In the genomic region with DNA sequence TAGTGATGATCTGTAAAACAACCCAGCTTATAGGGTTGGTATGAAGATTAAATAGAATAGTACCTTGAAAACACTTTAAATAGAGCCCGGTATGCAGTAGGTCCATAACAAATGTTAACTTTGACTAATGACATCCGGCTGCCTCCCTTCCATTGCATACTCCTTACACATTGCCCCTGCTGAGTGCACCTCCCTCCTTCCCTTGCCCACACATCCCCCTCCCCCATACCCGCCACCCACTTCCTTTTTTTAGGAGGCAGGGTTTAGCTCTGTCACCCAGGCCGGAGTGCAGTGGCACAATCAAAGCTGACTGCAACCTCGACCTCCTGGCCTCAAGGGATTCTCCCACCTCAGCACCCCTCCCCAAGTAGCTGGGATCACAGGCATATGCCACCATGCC, we compare ENCODE assay signal across 10 cellular contexts. TPM values are rescaled to one million over a fixed set of nuclear protein-coding genes. Genes with fewer than 3 reads are reported as not detected.
DNase-seq lines count a peak whose midpoint lies in the region; FAIRE-seq and TF ChIP-seq lines count a peak whose summit lies in the region.
"Had no signal": no experiment of that assay in that cellular context is flagged by ENCODE, and none has a peak within 500 bp of the region (broad histone marks: within the 10 kb centered on the region; RNA-seq: fewer than 3 reads in every experiment).

No MANE protein-coding gene starts in this region.

- peaks cover 12% of the 10 kb centered on the region for H3K4me1 Mint-ChIP-seq in mesothelial cell of epicardium

- TF ChIP-seq CTCF in AG10803 (conservative IDR thresholded peaks at IDR 0.05; ENCODE audit: low read length) (no peak), H1 (IDR thresholded peaks at IDR 0.05; ENCODE audit: control extremely low read depth in 1 of 3, insufficient read depth in 1 of 3, low read depth in 1 of 3, low read length in 3 of 3) (no peak), brain microvascular endothelial cell (IDR thresholded peaks at IDR 0.05; ENCODE audit: low read depth, low read length, missing control alignments) (no peak), mesothelial cell of epicardium (IDR thresholded peaks at IDR 0.05; ENCODE audit: unreplicated experiment) (no peak)

- FAIRE-seq in H1 (lab: Jason Lieb, UNC): no peak
- FAIRE-seq: astrocyte had no signal

- TF ChIP-seq RAD21 in H1 (IDR thresholded peaks at IDR 0.05 in 1 of 2, conservative IDR thresholded peaks at IDR 0.05 in 1 of 2; ENCODE audit: low read depth in 2 of 2, low read length in 2 of 2): no peak

- H3K18ac ChIP-seq in H1 (ENCODE audit: extremely low read depth, low read length): no peak overlapping the region

- in situ Hi-C loops in brain microvascular endothelial cell (cut with HindIII; ENCODE audit: low pct_ligation_motif_present, low sequenced_read_pairs): no loop called here

- H3K27me3 ChIP-seq in H1 (replicated peaks in 1 of 4; ENCODE audit: control insufficient read depth in 3 of 4, extremely low read depth in 1 of 4, insufficient read depth in 3 of 4, low read length in 3 of 4) (no peaks in the 10 kb centered on the region; a peak in 1 of 7 replicates), brain microvascular endothelial cell (replicated peaks) (no peaks in the 10 kb centered on the region)

- no peak overlapping the region for H3K56ac ChIP-seq in H1 (replicated peaks; ENCODE audit: insufficient read length, low read depth, low read length)

- H3K23ac ChIP-seq in H1 (ENCODE audit: insufficient read length): no peak overlapping the region

- no peak overlapping the region for H3K4me3 Mint-ChIP-seq in mesothelial cell of epicardium

- no peak overlapping the region for H4K8ac ChIP-seq in H1 (ENCODE audit: extremely low read depth, insufficient read depth, low read length)

- no peak overlapping the region for H3K27ac ChIP-seq in H1 (ENCODE audit: low read depth, low read length)
- no peak overlapping the region for H3K27ac ChIP-seq in brain microvascular endothelial cell

- CTCF ChIA-PET in H1 (lab: Charles Lee; ENCODE audit: partially characterized antibody): interaction anchor here (0.6 to 15.0 kb wide), 12 partner anchors 8 to 348 kb away, joined by 3 to 382 read pairs (median 4); a partner anchor contains a TSS

- no peaks in the 10 kb centered on the region for H4K20me1 ChIP-seq in H1 (replicated peaks in 1 of 2; ENCODE audit: control insufficient read depth in 1 of 2, insufficient read depth in 2 of 2, low read length in 2 of 2)

- TF ChIP-seq POLR2A in H1 (IDR thresholded peaks at IDR 0.05; ENCODE audit: control extremely low read depth in 1 of 2, low read depth in 2 of 2, low read length in 2 of 2): no peak

- no peak overlapping the region for H2BK120ac ChIP-seq in H1 (replicated peaks; ENCODE audit: low read depth, low read length)

- H3K4ac ChIP-seq in H1 (replicated peaks; ENCODE audit: insufficient read length, low read depth, low read length): no peak overlapping the region

- no peaks in the 10 kb centered on the region for H3K36me3 Mint-ChIP-seq in mesothelial cell of epicardium

- H3K79me2 ChIP-seq in H1 (ENCODE audit: control insufficient read depth in 1 of 2, insufficient read depth in 2 of 2, low read length in 2 of 2): no peaks in the 10 kb centered on the region

- peak overlapping the region; percentile 29; the same call in 1 of the 2 replicates for H2BK5ac ChIP-seq in H1 (ENCODE audit: low read depth, low read length)

- H3K23me2 ChIP-seq in H1 (ENCODE audit: low read depth, low read length): no peaks in the 10 kb centered on the region

- no peak overlapping the region for H3K4me3 ChIP-seq in AG10803 (ENCODE audit: low read length)
- no peak overlapping the region for H3K4me3 ChIP-seq in H1 (ENCODE audit: extremely low read depth in 1 of 4, insufficient read depth in 2 of 4, low read depth in 3 of 4, low read length in 4 of 4)
- H3K4me3 ChIP-seq in brain microvascular endothelial cell (ENCODE audit: low read depth, low read length): no peak overlapping the region

- H2BK20ac ChIP-seq in H1 (ENCODE audit: low read length): no peak overlapping the region

- H2BK15ac ChIP-seq in H1 (ENCODE audit: low read length): no peak overlapping the region

- no peak overlapping the region for H2AFZ ChIP-seq in H1 (ENCODE audit: low read length)

- no peak overlapping the region for H3K14ac ChIP-seq in H1 (ENCODE audit: insufficient read length)

- no peaks in the 10 kb centered on the region for H3K79me1 ChIP-seq in H1 (ENCODE audit: low read depth, low read length)

- 65% methylated on average over 5 of the region's 5 CpGs; no CpG with 5 or more reads in 1 of the 2 experiments for WGBS in H1 (ENCODE audit: extremely low coverage in 1 of 2, insufficient coverage in 1 of 2, insufficient read length in 1 of 2, insufficient replicate concordance in 2 of 2, low coverage in 1 of 2, low lambda C conversion rate in 2 of 2, missing lambda C conversion rate in 1 of 2), 2 experiments

- H3K27me3 Mint-ChIP-seq in mesothelial cell of epicardium (ENCODE audit: low read depth): peaks cover 28% of the 10 kb centered on the region

- peak overlapping the region; percentile 85; the same call in 1 of the 2 replicates for H2BK12ac ChIP-seq in H1 (ENCODE audit: low read depth, low read length)

- peaks cover 0 to 23% (median 9%) of the 10 kb centered on the region in 4 experiments; a peak in 6 of 7 replicates for H3K4me1 ChIP-seq in H1 (replicated peaks in 1 of 4; ENCODE audit: control insufficient read depth in 3 of 4, insufficient read depth in 4 of 4, low read length in 3 of 4)

- no peak overlapping the region for H2AK5ac ChIP-seq in H1 (ENCODE audit: low read depth, low read length)

- no peaks in the 10 kb centered on the region for H3K36me3 ChIP-seq in H1 (ENCODE audit: control insufficient read depth in 2 of 4, insufficient read depth in 4 of 4, low read length in 3 of 4)
- no peaks in the 10 kb centered on the region for H3K36me3 ChIP-seq in brain microvascular endothelial cell (replicated peaks)

- no peak overlapping the region for H4K5ac ChIP-seq in H1 (ENCODE audit: insufficient read length, low read depth, low read length)

- H3K9me3 Mint-ChIP-seq in mesothelial cell of epicardium: no peaks in the 10 kb centered on the region

- H3K9ac ChIP-seq in H1 (replicated peaks in 1 of 4; ENCODE audit: extremely low read depth in 1 of 4, low read depth in 3 of 4, low read length in 3 of 4): no peak overlapping the region

- POLR2A ChIA-PET in H1 (lab: Charles Lee; ENCODE audit: partially characterized antibody): interaction anchor here (1.0 to 1.1 kb wide), 2 partner anchors 12 to 24 kb away, joined by 3 to 4 read pairs; no protein-coding TSS in a partner anchor

- no peaks in the 10 kb centered on the region for H3K9me3 ChIP-seq in H1 (ENCODE audit: insufficient read depth in 2 of 2, low read depth in 1 of 2, low read length in 1 of 2)

- no peak for TF ChIP-seq EP300 in H1 (IDR thresholded peaks at IDR 0.05; ENCODE audit: borderline replicate concordance in 1 of 2, low read depth in 2 of 2, low read length in 2 of 2)

- DNase-seq in AG10803 (ENCODE audit: low read depth) (peak; percentile 9), GF-D8 (lab: John Stamatoyannopoulos, UW) (peak; percentile 32), SKM-1 treated with dmso at 0.1 percent for 144 hours (lab: John Stamatoyannopoulos, UW; ENCODE audit: unreplicated experiment) (peak; percentile 77), H1 (ENCODE audit: low read depth in 1 of 2, low spot score in 2 of 2) (no peak), NCI-H146 treated with DMSO at 0.1 percent for 48 hours (lab: John Stamatoyannopoulos, UW; ENCODE audit: unreplicated experiment) (no peak), brain microvascular endothelial cell (no peak), COLO829 (ENCODE audit: low spot score) (no peak), mesothelial cell of epicardium (ENCODE audit: low spot score in 2 of 2, unreplicated experiment in 2 of 2) (no peak)
- DNase-seq: NCI-H2081 had no signal

- H3K27ac Mint-ChIP-seq in mesothelial cell of epicardium: no peak overlapping the region

- H3K4me2 ChIP-seq in H1 (ENCODE audit: insufficient read depth in 1 of 2, low read depth in 2 of 2, low read length in 2 of 2): no peak overlapping the region

- no peak overlapping the region for H4K91ac ChIP-seq in H1 (replicated peaks; ENCODE audit: insufficient read length, low read length)

TF ChIP-seq in H1, 55 proteins besides CTCF, POLR2A, EP300 and RAD21:
- TF ChIP-seq GABPA (IDR thresholded peaks at IDR 0.05; ENCODE audit: borderline replicate concordance, insufficient read depth, low read length): no peak

RNA-seq across cellular contexts. Expression of a gene that starts 24.4 kb away (rescaled TPM):
- total RNA-seq in H1 (2021; fragmentation: NEBNext Ultra II Directional; extraction: Animal tissue kit (Norgen Biotek cat#: 25700)): 7.4 TPM in 2 replicates
- polyA plus RNA-seq in H1 (2011; rRNA removed): 10.0 and 13.7 TPM in 2 replicates
- polyA plus RNA-seq in H1 (2011; cell fraction: cytosol; rRNA removed): 8.1 TPM
- polyA plus RNA-seq in H1 (2011; cell fraction: nucleus; rRNA removed): 20.1 TPM
- polyA plus RNA-seq in H1 (2012, experiment 1 of 2): 5.6 to 7.4 TPM (median 6.7 TPM) in 4 replicates
- 6.9 TPM for polyA plus RNA-seq in H1 (2012, experiment 2 of 2)
- 4.6 TPM for polyA plus RNA-seq in H1 (2013, experiment 1 of 2)
- polyA plus RNA-seq in H1 (2013, experiment 2 of 2): 4.4 TPM
- 4.1 and 7.6 TPM in 2 replicates for polyA minus RNA-seq in H1 (2011; rRNA and poly(A)+ RNA removed)
- 3.1 TPM for polyA minus RNA-seq in H1 (2011; cell fraction: cytosol; rRNA and poly(A)+ RNA removed)
- 5.9 TPM for polyA minus RNA-seq in H1 (2011; cell fraction: nucleus; rRNA and poly(A)+ RNA removed)
- total RNA-seq in mesothelial cell of epicardium: 8.9 to 11.1 TPM (median 9.2 TPM) in 3 replicates

Comparison
In these comparisons a context has a peak if more than half of its experiments do, and no peak if none do; other contexts are left out.
1. DNase-seq: peak in AG10803 (single experiment), GF-D8 (single experiment) and SKM-1 treated with dmso at 0.1 percent for 144 hours (single experiment); none in H1 (0 of 2), NCI-H146 treated with DMSO at 0.1 percent for 48 hours (single experiment), brain microvascular endothelial cell (single experiment), COLO829 (single experiment) and mesothelial cell of epicardium (0 of 2).